In genomic region chr4:155037031-155037430, GRCh38 we compare ENCODE assay signal across 6 cellular contexts.
"Had no signal": no experiment of that assay in that cellular context is flagged by ENCODE, and none has a peak within 500 bp of the region (broad histone marks: within the 10 kb centered on the region; RNA-seq: fewer than 3 reads in every experiment).

No MANE protein-coding gene starts in this region.

- H3K4me1 Mint-ChIP-seq: GM23338, H9 had no signal

- H3K9me3 Mint-ChIP-seq: GM23338, H9 had no signal

- DNase-seq: H9, HCEC 1CT, IMR-90 had no signal

- H2AFZ ChIP-seq: GM23338 had no signal

- H3K27ac Mint-ChIP-seq: GM23338, H9 had no signal

- H3K4me2 ChIP-seq: GM23338 had no signal

- H3K27ac ChIP-seq: HL-60 had no signal

- H3K4me3 Mint-ChIP-seq: GM23338, H9 had no signal

- H3K4me3 ChIP-seq: GM23338, K562 had no signal

- ATAC-seq: GM23338, K562 had no signal
